8 cellular contexts compared by ENCODE assay signal in the genomic region with DNA sequence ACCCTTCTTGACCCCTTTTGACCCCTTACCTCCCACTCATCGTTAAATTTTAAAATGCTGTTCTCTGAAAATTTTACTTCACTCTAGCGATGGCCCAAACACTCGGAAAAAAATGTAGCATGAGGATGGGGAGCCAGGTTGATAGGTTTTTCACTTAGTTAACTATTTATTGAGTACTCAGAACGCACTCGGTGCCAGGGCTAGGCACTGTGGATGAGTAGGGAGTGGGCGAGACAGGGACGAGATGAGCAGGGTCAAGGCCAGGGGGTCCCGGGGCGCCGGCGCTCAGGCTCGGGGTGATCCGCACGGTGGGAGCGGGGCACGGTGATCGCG. TPM values are rescaled to one million over a fixed set of nuclear protein-coding genes. Genes with fewer than 3 reads are reported as not detected.
DNase-seq lines count a peak whose midpoint lies in the region; ATAC-seq and TF ChIP-seq lines count a peak whose summit lies in the region.

No MANE protein-coding gene starts in this region.

- peaks cover 72% of the 10 kb centered on the region for H3K79me2 ChIP-seq in SU-DHL-6 (ENCODE audit: insufficient read depth, low read length)

- peak overlapping the region; percentile 98 for H3K4me3 Mint-ChIP-seq in glutamatergic neuron (ENCODE audit: unreplicated experiment)
- peak overlapping the region; percentile 89 for H3K4me3 Mint-ChIP-seq in stimulated activated effector memory CD8-positive, alpha-beta T cell treated with anti-CD3 and anti-CD28 coated beads, Interleukin-12 subunit alpha, Interleukin-12 subunit beta, amount 100 ng/mL, for 72 hours

- peaks cover 39% of the 10 kb centered on the region for H3K36me3 Mint-ChIP-seq in glutamatergic neuron (ENCODE audit: unreplicated experiment)
- H3K36me3 Mint-ChIP-seq in stimulated activated effector memory CD8-positive, alpha-beta T cell treated with anti-CD3 and anti-CD28 coated beads, Interleukin-12 subunit alpha, Interleukin-12 subunit beta, amount 100 ng/mL, for 72 hours: peaks cover 43% of the 10 kb centered on the region

- H3K4me1 Mint-ChIP-seq in glutamatergic neuron (ENCODE audit: low read depth, unreplicated experiment): peaks cover 10% of the 10 kb centered on the region
- H3K4me1 Mint-ChIP-seq in stimulated activated effector memory CD8-positive, alpha-beta T cell treated with anti-CD3 and anti-CD28 coated beads, Interleukin-12 subunit alpha, Interleukin-12 subunit beta, amount 100 ng/mL, for 72 hours: peaks cover 47% of the 10 kb centered on the region

- peaks cover 4% of the 10 kb centered on the region for H3K27me3 Mint-ChIP-seq in glutamatergic neuron (ENCODE audit: unreplicated experiment)

- peak overlapping the region; percentile 88 for H2AFZ ChIP-seq in SU-DHL-6 (ENCODE audit: low read depth, low read length, severe bottlenecking)

- peaks cover 20% of the 10 kb centered on the region for H3K36me3 ChIP-seq in SU-DHL-6 (ENCODE audit: low read length)

- H3K27me3 ChIP-seq in SU-DHL-6 (ENCODE audit: low read length): no peaks in the 10 kb centered on the region

- H3K4me3 ChIP-seq in SU-DHL-6 (ENCODE audit: insufficient read depth, low read length, poor library complexity, severe bottlenecking): peak overlapping the region; percentile 90

- peak overlapping the region; percentile 27 for H3K27ac ChIP-seq in SU-DHL-6 (ENCODE audit: low read depth, low read length)

- TF ChIP-seq CTCF in SU-DHL-6 (IDR thresholded peaks at IDR 0.05; ENCODE audit: insufficient read depth, low read length, poor library complexity, severe bottlenecking) (no peak), glutamatergic neuron (IDR thresholded peaks at IDR 0.05; ENCODE audit: partially characterized antibody, unreplicated experiment) (no peak), GM20000 (IDR thresholded peaks at IDR 0.05; ENCODE audit: extremely low read depth, missing control alignments) (no peak)

- no peaks in the 10 kb centered on the region for H3K9me2 ChIP-seq in SU-DHL-6 (replicated peaks; ENCODE audit: insufficient read depth, low read length)

- no peak for DNase-seq in glutamatergic neuron
- no peak for DNase-seq in stimulated activated effector memory CD8-positive, alpha-beta T cell treated with anti-CD3 and anti-CD28 coated beads, Interleukin-12 subunit alpha, Interleukin-12 subunit beta, amount 100 ng/mL, for 72 hours (ENCODE audit: low spot score in 2 of 2)
- no peak for DNase-seq in GM20000 (ENCODE audit: low spot score)
- no peak for DNase-seq in COLO668 (lab: John Stamatoyannopoulos, UW; ENCODE audit: unreplicated experiment)

- peak overlapping the region; percentile 82 for H3K4me2 ChIP-seq in SU-DHL-6 (ENCODE audit: low read depth, low read length, poor library complexity, severe bottlenecking)

- H3F3A ChIP-seq in SU-DHL-6 (ENCODE audit: insufficient read depth): no peaks in the 10 kb centered on the region

- H3K27ac Mint-ChIP-seq in glutamatergic neuron (ENCODE audit: unreplicated experiment): peak overlapping the region; percentile 75
- peak overlapping the region; percentile 85 for H3K27ac Mint-ChIP-seq in stimulated activated effector memory CD8-positive, alpha-beta T cell treated with anti-CD3 and anti-CD28 coated beads, Interleukin-12 subunit alpha, Interleukin-12 subunit beta, amount 100 ng/mL, for 72 hours

- H3K9ac ChIP-seq in SU-DHL-6 (ENCODE audit: low read length): peak overlapping the region; percentile 95

- peaks cover 5% of the 10 kb centered on the region for H3K9me3 Mint-ChIP-seq in glutamatergic neuron (ENCODE audit: unreplicated experiment)
- peaks cover 10% of the 10 kb centered on the region for H3K9me3 Mint-ChIP-seq in stimulated activated effector memory CD8-positive, alpha-beta T cell treated with anti-CD3 and anti-CD28 coated beads, Interleukin-12 subunit alpha, Interleukin-12 subunit beta, amount 100 ng/mL, for 72 hours

- no peaks in the 10 kb centered on the region for H3K9me3 ChIP-seq in SU-DHL-6 (ENCODE audit: insufficient read depth, low read length)

- ATAC-seq in GM21786 (IDR thresholded peaks at IDR 0.05; ENCODE audit: unreplicated experiment): peak; percentile 30
- ATAC-seq in stimulated activated effector memory CD8-positive, alpha-beta T cell treated with anti-CD3 and anti-CD28 coated beads, Interleukin-12 subunit alpha, Interleukin-12 subunit beta, amount 100 ng/mL, for 72 hours: peak; percentile 58
- no peak for ATAC-seq in HG03280 (IDR thresholded peaks at IDR 0.05; ENCODE audit: unreplicated experiment)
- ATAC-seq in GM19467 (IDR thresholded peaks at IDR 0.05; ENCODE audit: unreplicated experiment): no peak

- H4K20me1 ChIP-seq in SU-DHL-6 (ENCODE audit: low read depth, low read length): no peaks in the 10 kb centered on the region

RNA-seq across cellular contexts. Expression of gene ZSCAN32, which starts 0.4 kb away (rescaled TPM):
- total RNA-seq in glutamatergic neuron (ENCODE audit: unreplicated experiment): 14.9 TPM

RNA-seq across cellular contexts. Expression of gene ZNF174, which starts 0.6 kb away (rescaled TPM):
- 16.3 TPM for total RNA-seq in glutamatergic neuron (ENCODE audit: unreplicated experiment)

RNA-seq across cellular contexts. Expression of gene ZNF597, which starts 42.9 kb away (rescaled TPM):
- total RNA-seq in glutamatergic neuron (ENCODE audit: unreplicated experiment): 1.9 TPM

RNA-seq across cellular contexts. Expression of gene NAA60, which starts 43.1 kb away (rescaled TPM):
- 69.9 TPM for total RNA-seq in glutamatergic neuron (ENCODE audit: unreplicated experiment)

RNA-seq across cellular contexts. Expression of gene OR2C1, which starts 44.7 kb away (rescaled TPM):
- total RNA-seq in glutamatergic neuron (ENCODE audit: unreplicated experiment): not detected

Comparison
In these comparisons a context has a peak if more than half of its experiments do, and no peak if none do; other contexts are left out.
1. ATAC-seq: peak in GM21786 (single experiment) and stimulated activated effector memory CD8-positive, alpha-beta T cell treated with anti-CD3 and anti-CD28 coated beads, Interleukin-12 subunit alpha, Interleukin-12 subunit beta, amount 100 ng/mL, for 72 hours (single experiment); none in HG03280 (single experiment) and GM19467 (single experiment).